ENCODE assay signal across 1 cellular context in genomic region chr5:54294097-54294667, GRCh38.
TF ChIP-seq lines count a peak whose summit lies in the region.

No MANE protein-coding gene starts in this region.

TF ChIP-seq in K562, 482 proteins besides CTCF, POLR2A, EP300 and RAD21 (continued from another document):
- TF ChIP-seq, protein P1, sequence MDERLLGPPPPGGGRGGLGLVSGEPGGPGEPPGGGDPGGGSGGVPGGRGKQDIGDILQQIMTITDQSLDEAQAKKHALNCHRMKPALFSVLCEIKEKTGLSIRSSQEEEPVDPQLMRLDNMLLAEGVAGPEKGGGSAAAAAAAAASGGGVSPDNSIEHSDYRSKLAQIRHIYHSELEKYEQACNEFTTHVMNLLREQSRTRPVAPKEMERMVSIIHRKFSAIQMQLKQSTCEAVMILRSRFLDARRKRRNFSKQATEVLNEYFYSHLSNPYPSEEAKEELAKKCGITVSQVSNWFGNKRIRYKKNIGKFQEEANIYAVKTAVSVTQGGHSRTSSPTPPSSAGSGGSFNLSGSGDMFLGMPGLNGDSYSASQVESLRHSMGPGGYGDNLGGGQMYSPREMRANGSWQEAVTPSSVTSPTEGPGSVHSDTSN (CRISPR knock-in tag; IDR thresholded peaks at IDR 0.05; ENCODE audit: low read depth): no peak
- TF ChIP-seq, protein P1 (tag; conservative IDR thresholded peaks at IDR 0.05; ENCODE audit: low read depth): peak; percentile 51
- peak; percentile 86 for TF ChIP-seq TEAD4 (IDR thresholded peaks at IDR 0.05; ENCODE audit: low read length)
- no peak for TF ChIP-seq TEAD4 (CRISPR knock-in tag; IDR thresholded peaks at IDR 0.05; ENCODE audit: borderline replicate concordance)
- TF ChIP-seq, protein P2, sequence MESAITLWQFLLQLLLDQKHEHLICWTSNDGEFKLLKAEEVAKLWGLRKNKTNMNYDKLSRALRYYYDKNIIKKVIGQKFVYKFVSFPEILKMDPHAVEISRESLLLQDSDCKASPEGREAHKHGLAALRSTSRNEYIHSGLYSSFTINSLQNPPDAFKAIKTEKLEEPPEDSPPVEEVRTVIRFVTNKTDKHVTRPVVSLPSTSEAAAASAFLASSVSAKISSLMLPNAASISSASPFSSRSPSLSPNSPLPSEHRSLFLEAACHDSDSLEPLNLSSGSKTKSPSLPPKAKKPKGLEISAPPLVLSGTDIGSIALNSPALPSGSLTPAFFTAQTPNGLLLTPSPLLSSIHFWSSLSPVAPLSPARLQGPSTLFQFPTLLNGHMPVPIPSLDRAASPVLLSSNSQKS (CRISPR knock-in tag; IDR thresholded peaks at IDR 0.05): no peak
- TF ChIP-seq, protein P3, sequence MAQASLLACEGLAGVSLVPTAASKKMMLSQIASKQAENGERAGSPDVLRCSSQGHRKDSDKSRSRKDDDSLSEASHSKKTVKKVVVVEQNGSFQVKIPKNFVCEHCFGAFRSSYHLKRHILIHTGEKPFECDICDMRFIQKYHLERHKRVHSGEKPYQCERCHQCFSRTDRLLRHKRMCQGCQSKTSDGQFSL (CRISPR knock-in tag; IDR thresholded peaks at IDR 0.05): no peak
- TF ChIP-seq, protein P3 (tag; IDR thresholded peaks at IDR 0.05): no peak
- peak; percentile 69; the same call in 1 of the 2 replicates for TF ChIP-seq SMAD4 (CRISPR knock-in tag; conservative IDR thresholded peaks at IDR 0.05)
- TF ChIP-seq RFX1 (IDR thresholded peaks at IDR 0.05): no peak
- no peak for TF ChIP-seq DNMT1 (IDR thresholded peaks at IDR 0.05)
- peak; percentile 42; the same call in 1 of the 2 replicates for TF ChIP-seq EP400 (IDR thresholded peaks at IDR 0.05)
- TF ChIP-seq PYGO2 (tag; IDR thresholded peaks at IDR 0.05): no peak
- no peak for TF ChIP-seq GTF2F1 (IDR thresholded peaks at IDR 0.05; ENCODE audit: low read depth, low read length)
- TF ChIP-seq TRIM24 (IDR thresholded peaks at IDR 0.05): 0 out of 4 replicates have a peak, but pooled peaks of 1 of the 2 experiments have one; percentile 30
- TF ChIP-seq HNRNPUL1 (IDR thresholded peaks at IDR 0.05; ENCODE audit: low read length): no peak
- TF ChIP-seq POU5F1 (IDR thresholded peaks at IDR 0.05; ENCODE audit: borderline replicate concordance, low read depth, low read length, partially characterized antibody): no peak
- TF ChIP-seq, protein P4, sequence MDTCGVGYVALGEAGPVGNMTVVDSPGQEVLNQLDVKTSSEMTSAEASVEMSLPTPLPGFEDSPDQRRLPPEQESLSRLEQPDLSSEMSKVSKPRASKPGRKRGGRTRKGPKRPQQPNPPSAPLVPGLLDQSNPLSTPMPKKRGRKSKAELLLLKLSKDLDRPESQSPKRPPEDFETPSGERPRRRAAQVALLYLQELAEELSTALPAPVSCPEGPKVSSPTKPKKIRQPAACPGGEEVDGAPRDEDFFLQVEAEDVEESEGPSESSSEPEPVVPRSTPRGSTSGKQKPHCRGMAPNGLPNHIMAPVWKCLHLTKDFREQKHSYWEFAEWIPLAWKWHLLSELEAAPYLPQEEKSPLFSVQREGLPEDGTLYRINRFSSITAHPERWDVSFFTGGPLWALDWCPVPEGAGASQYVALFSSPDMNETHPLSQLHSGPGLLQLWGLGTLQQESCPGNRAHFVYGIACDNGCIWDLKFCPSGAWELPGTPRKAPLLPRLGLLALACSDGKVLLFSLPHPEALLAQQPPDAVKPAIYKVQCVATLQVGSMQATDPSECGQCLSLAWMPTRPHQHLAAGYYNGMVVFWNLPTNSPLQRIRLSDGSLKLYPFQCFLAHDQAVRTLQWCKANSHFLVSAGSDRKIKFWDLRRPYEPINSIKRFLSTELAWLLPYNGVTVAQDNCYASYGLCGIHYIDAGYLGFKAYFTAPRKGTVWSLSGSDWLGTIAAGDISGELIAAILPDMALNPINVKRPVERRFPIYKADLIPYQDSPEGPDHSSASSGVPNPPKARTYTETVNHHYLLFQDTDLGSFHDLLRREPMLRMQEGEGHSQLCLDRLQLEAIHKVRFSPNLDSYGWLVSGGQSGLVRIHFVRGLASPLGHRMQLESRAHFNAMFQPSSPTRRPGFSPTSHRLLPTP (IDR thresholded peaks at IDR 0.05; ENCODE audit: borderline replicate concordance, extremely low read depth, insufficient read length): no peak
- no peak for TF ChIP-seq HMGXB4 (CRISPR knock-in tag; IDR thresholded peaks at IDR 0.05)
- TF ChIP-seq FOXA1 (IDR thresholded peaks at IDR 0.05; ENCODE audit: borderline replicate concordance): no peak
- TF ChIP-seq, protein P5, sequence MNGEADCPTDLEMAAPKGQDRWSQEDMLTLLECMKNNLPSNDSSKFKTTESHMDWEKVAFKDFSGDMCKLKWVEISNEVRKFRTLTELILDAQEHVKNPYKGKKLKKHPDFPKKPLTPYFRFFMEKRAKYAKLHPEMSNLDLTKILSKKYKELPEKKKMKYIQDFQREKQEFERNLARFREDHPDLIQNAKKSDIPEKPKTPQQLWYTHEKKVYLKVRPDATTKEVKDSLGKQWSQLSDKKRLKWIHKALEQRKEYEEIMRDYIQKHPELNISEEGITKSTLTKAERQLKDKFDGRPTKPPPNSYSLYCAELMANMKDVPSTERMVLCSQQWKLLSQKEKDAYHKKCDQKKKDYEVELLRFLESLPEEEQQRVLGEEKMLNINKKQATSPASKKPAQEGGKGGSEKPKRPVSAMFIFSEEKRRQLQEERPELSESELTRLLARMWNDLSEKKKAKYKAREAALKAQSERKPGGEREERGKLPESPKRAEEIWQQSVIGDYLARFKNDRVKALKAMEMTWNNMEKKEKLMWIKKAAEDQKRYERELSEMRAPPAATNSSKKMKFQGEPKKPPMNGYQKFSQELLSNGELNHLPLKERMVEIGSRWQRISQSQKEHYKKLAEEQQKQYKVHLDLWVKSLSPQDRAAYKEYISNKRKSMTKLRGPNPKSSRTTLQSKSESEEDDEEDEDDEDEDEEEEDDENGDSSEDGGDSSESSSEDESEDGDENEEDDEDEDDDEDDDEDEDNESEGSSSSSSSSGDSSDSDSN (IDR thresholded peaks at IDR 0.05; ENCODE audit: borderline replicate concordance in 1 of 2, low read depth in 2 of 2, low read length in 2 of 2): no peak
- TF ChIP-seq MIER1 (IDR thresholded peaks at IDR 0.05; ENCODE audit: low read depth): no peak
- 0 out of 2 replicates have a peak, but pooled peaks have one; percentile 36 for TF ChIP-seq NBN (IDR thresholded peaks at IDR 0.05; ENCODE audit: low read depth)
- no peak for TF ChIP-seq CEBPZ (IDR thresholded peaks at IDR 0.05; ENCODE audit: borderline replicate concordance, low read depth, low read length)
- TF ChIP-seq FOXJ3 (CRISPR knock-in tag; IDR thresholded peaks at IDR 0.05): no peak
- TF ChIP-seq MAFK (IDR thresholded peaks at IDR 0.05; ENCODE audit: low read length): 0 out of 2 replicates have a peak, but pooled peaks have one; percentile 3
- TF ChIP-seq MAFF (IDR thresholded peaks at IDR 0.05; ENCODE audit: low read length): peak; percentile 23
- peak; percentile 56 for TF ChIP-seq MEIS2 (IDR thresholded peaks at IDR 0.05; ENCODE audit: partially characterized antibody)
- TF ChIP-seq KLF10 (CRISPR knock-in tag; IDR thresholded peaks at IDR 0.05): no peak
- no peak for TF ChIP-seq POLR2AphosphoS2 (IDR thresholded peaks at IDR 0.05; ENCODE audit: low read length)
TF ChIP-seq in K562: peak in this region for 55.
